ENCODE assay signal across 8 cellular contexts in genomic region chr2:97011977-97012569, GRCh38. TPM values are rescaled to one million over a fixed set of nuclear protein-coding genes. Genes with fewer than 3 reads are reported as not detected.
A peak's percentile ranks its signal among the peaks of the same experiment; 100 is the strongest.
DNase-seq lines count a peak whose midpoint lies in the region; ATAC-seq and TF ChIP-seq lines count a peak whose summit lies in the region.

No MANE protein-coding gene starts in this region.

- 32 to 39% methylated on average over 4 of the region's 4 CpGs for WGBS in upper lobe of left lung, 2 donors

- H3K4me3 ChIP-seq in cardiac fibroblast (replicated peaks in 1 of 2; ENCODE audit: low read depth in 2 of 2, low read length in 2 of 2) (no peak overlapping the region), upper lobe of left lung (no peak overlapping the region)

- H3K27ac ChIP-seq in upper lobe of left lung = no peak overlapping the region

- TF ChIP-seq CTCF in GM12874 (IDR thresholded peaks at IDR 0.05; ENCODE audit: insufficient read depth, low read depth, low read length) = peak; percentile 10; the same call in 1 of the 2 replicates
- peak; percentile 29 for TF ChIP-seq CTCF in cardiac fibroblast (IDR thresholded peaks at IDR 0.05; ENCODE audit: low read depth, low read length)
- peak in 3 of 6 experiments; percentile 11 to 51 (median 28) for TF ChIP-seq CTCF in upper lobe of left lung (IDR thresholded peaks at IDR 0.05)

- no peak for TF ChIP-seq EP300 in upper lobe of left lung (IDR thresholded peaks at IDR 0.05)

- ATAC-seq in upper lobe of left lung (ENCODE audit: low FRiP score in 2 of 2) = no peak

- no peaks in the 10 kb centered on the region for H3K36me3 ChIP-seq in upper lobe of left lung

- no peaks in the 10 kb centered on the region for H3K27me3 ChIP-seq in upper lobe of left lung

- no peaks in the 10 kb centered on the region for H3K4me1 ChIP-seq in upper lobe of left lung

- no peak for TF ChIP-seq POLR2A in upper lobe of left lung (IDR thresholded peaks at IDR 0.05)

- DNase-seq in CD1c-positive myeloid dendritic cell (ENCODE audit: extremely low spot score) (peak; percentile 55), NCI-H748 (lab: John Stamatoyannopoulos, UW; ENCODE audit: unreplicated experiment) (peak; percentile 49), cardiac fibroblast (ENCODE audit: low read depth in 2 of 2) (peak; percentile 82), middle frontal gyrus (ENCODE audit: extremely low spot score, low spot score) (peak; percentile 34), NK-92 (lab: John Stamatoyannopoulos, UW; ENCODE audit: unreplicated experiment) (no peak), upper lobe of left lung (no peak)
- DNase-seq in stimulated activated CD8-positive, alpha-beta memory T cell treated with anti-CD3 and anti-CD28 coated beads, Interleukin-4, amount 100 ng/mL, for 48 hours = no peak

- H3K9me3 ChIP-seq in upper lobe of left lung = no peaks in the 10 kb centered on the region

RNA-seq across cellular contexts. Expression of gene FAM178B, which starts 25.7 kb away (rescaled TPM):
- 1 to 10 TPM in 1 of 6 donors, under 1 TPM in 1, not detected in 4; 0.92 to 1.3 TPM for total RNA-seq in upper lobe of left lung

Comparison
In these comparisons a context has a peak if more than half of its experiments do, and no peak if none do; other contexts are left out.
1. DNase-seq: peak in CD1c-positive myeloid dendritic cell (single experiment), NCI-H748 (single experiment), cardiac fibroblast (2 of 2) and middle frontal gyrus (single experiment); none in NK-92 (single experiment), upper lobe of left lung (0 of 2) and stimulated activated CD8-positive, alpha-beta memory T cell treated with anti-CD3 and anti-CD28 coated beads, Interleukin-4, amount 100 ng/mL, for 48 hours (single experiment).